Comparison of ENCODE assay signal across 8 cellular contexts in the genomic region with DNA sequence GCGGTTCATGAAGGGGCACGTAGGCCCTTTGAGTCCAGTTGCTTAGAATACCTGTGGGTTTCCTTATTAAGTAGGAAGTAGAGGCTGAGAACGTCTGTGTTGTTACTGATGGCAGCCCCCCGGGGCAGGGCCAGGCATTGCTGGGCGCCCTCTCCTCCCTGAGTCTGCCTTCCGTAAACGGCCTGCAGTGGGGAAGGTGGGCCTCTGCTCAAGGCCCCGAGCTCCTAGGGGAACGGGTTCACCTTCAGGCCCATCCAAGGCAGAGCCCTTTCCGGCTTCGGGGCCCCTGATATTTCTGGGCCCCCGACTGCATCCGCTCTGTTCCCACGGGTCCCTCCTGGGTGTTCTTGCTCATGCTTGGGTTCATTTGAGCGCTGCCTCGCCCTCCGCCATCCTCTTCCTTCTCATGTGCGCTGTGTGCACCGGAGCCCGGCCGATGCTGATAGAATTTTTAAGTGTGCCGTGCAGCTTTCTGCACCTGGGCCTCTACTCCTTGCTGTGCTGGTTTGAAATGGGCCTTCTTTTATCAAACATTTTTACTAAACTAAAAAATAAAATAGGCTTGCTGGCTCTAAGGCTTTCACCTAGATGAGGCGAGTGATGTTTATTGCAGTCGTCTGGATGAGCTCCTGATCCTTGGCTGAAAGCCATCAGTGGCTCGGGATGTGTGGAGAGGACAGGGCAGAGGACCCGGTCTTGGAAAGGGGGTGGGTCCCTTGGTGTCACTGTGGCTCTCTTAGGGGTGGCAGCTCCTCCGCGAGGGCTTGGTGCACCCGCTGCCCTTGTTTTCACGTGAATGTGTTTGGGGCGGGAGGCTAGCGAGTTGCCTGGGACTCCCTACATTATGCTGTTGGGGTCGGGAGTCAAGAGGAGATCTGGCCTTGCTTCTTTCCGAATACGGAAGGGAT. TPM values are rescaled to one million over a fixed set of nuclear protein-coding genes. Genes with fewer than 3 reads are reported as not detected.
DNase-seq lines count a peak whose midpoint lies in the region; ATAC-seq and TF ChIP-seq lines count a peak whose summit lies in the region.

No MANE protein-coding gene starts in this region.

- H3K4me1 ChIP-seq in heart left ventricle (peaks cover 12 to 76% (median 60%) of the 10 kb centered on the region in 12 donors), body of pancreas (peaks cover 41% of the 10 kb centered on the region), neural progenitor cell (no peaks in the 10 kb centered on the region)

- ATAC-seq in heart left ventricle (no peak), Right ventricle myocardium superior (ENCODE audit: poor library complexity) (no peak), HG03442 (IDR thresholded peaks at IDR 0.05; ENCODE audit: unreplicated experiment) (peak; percentile 18), body of pancreas (peak; percentile 6)

- no peaks in the 10 kb centered on the region for H3K36me3 Mint-ChIP-seq in neural progenitor cell

- peaks cover 6% of the 10 kb centered on the region for H3K27me3 Mint-ChIP-seq in neural progenitor cell (ENCODE audit: insufficient read depth, low read depth)

- WGBS in heart left ventricle, 4 donors: 72 to 80% (median 76%) methylated on average over 35 of the region's 35 CpGs
- 76 to 86% methylated on average over 28 to 35 of the region's 35 CpGs for WGBS in body of pancreas, 2 donors

- H3K9ac ChIP-seq in neural progenitor cell: no peak overlapping the region

- peaks cover 0 to 4% (median 0%) of the 10 kb centered on the region in 9 donors for H3K36me3 ChIP-seq in heart left ventricle
- H3K36me3 ChIP-seq in body of pancreas (replicated peaks in 1 of 2; ENCODE audit: insufficient read depth in 1 of 2, low read depth in 2 of 2): no peaks in the 10 kb centered on the region
- no peaks in the 10 kb centered on the region for H3K36me3 ChIP-seq in neural progenitor cell

- no peaks in the 10 kb centered on the region for H3K9me3 Mint-ChIP-seq in neural progenitor cell

- TF ChIP-seq CTCF in heart left ventricle (IDR thresholded peaks at IDR 0.05) (no peak), body of pancreas (IDR thresholded peaks at IDR 0.05) (no peak), neural progenitor cell (IDR thresholded peaks at IDR 0.05) (no peak), GM20000 (IDR thresholded peaks at IDR 0.05; ENCODE audit: extremely low read depth, missing control alignments) (no peak)

- H3K27ac ChIP-seq in heart left ventricle: peak overlapping the region; percentile 38 to 93 (median 58)
- peak overlapping the region; percentile 52 to 86 (median 75) for H3K27ac ChIP-seq in body of pancreas
- no peak overlapping the region for H3K27ac ChIP-seq in neural progenitor cell

- H3K27ac Mint-ChIP-seq in neural progenitor cell: peak overlapping the region; percentile 76

- H3F3A ChIP-seq in neural progenitor cell (ENCODE audit: low read depth): peaks cover 3% of the 10 kb centered on the region

- H2AFZ ChIP-seq in neural progenitor cell (replicated peaks): no peak overlapping the region

- no peak overlapping the region for H3K4me3 Mint-ChIP-seq in neural progenitor cell

- peaks cover 26% of the 10 kb centered on the region for H3K4me1 Mint-ChIP-seq in neural progenitor cell

- H3K9me3 ChIP-seq in heart left ventricle (no peaks in the 10 kb centered on the region), body of pancreas (no peaks in the 10 kb centered on the region), neural progenitor cell (ENCODE audit: low read depth) (no peaks in the 10 kb centered on the region)

- no peak overlapping the region for H3K4me2 ChIP-seq in neural progenitor cell

- no peak for TF ChIP-seq POLR2A in heart left ventricle (IDR thresholded peaks at IDR 0.05)
- no peak for TF ChIP-seq POLR2A in body of pancreas (IDR thresholded peaks at IDR 0.05)

- H3K27me3 ChIP-seq in heart left ventricle (no peaks in the 10 kb centered on the region), body of pancreas (no peaks in the 10 kb centered on the region), neural progenitor cell (no peaks in the 10 kb centered on the region)

- H3K4me3 ChIP-seq in heart left ventricle: peak overlapping the region in 1 of 12 donors; percentile 26
- no peak overlapping the region for H3K4me3 ChIP-seq in body of pancreas
- no peak overlapping the region for H3K4me3 ChIP-seq in neural progenitor cell

- H4K20me1 ChIP-seq in neural progenitor cell (ENCODE audit: low read depth): peaks cover 17% of the 10 kb centered on the region

- H3K79me2 ChIP-seq in neural progenitor cell (ENCODE audit: low read depth): peaks cover 73% of the 10 kb centered on the region

- DNase-seq in heart left ventricle: no peak
- no peak for DNase-seq in Right ventricle myocardium superior
- no peak for DNase-seq in body of pancreas
- DNase-seq in neural progenitor cell (ENCODE audit: low spot score): no peak
- no peak for DNase-seq in NCI-H526 treated with DMSO at 0.1 percent for 48 hours (lab: John Stamatoyannopoulos, UW)
- no peak for DNase-seq in DMS53 treated with DMSO at 0.1 percent for 48 hours (lab: John Stamatoyannopoulos, UW; ENCODE audit: unreplicated experiment)
- DNase-seq in GM20000 (ENCODE audit: low spot score): no peak

- intact Hi-C loops in heart left ventricle (cut with DNase I): no loop called here
- intact Hi-C loops in Right ventricle myocardium superior (cut with DNase I): no loop called here
- intact Hi-C loops in body of pancreas (cut with DNase I): no loop called here

RNA-seq across cellular contexts. Expression of a gene that starts 12.3 kb away (rescaled TPM):
- total RNA-seq in heart left ventricle (10 to 100 TPM; 14.0 to 30.7 (median 18.6) TPM), Right ventricle myocardium superior (14.0 TPM), body of pancreas (10 to 100 TPM; 21.5 to 23.1 TPM), neural progenitor cell (ENCODE audit: low replicate concordance) (9.8 and 10.6 TPM in 2 replicates)
- 10 to 100 TPM in 1 of 2 donors, 1 to 10 TPM in 1; 9.4 to 18.9 TPM for polyA plus RNA-seq in heart left ventricle

RNA-seq across cellular contexts. Expression of a gene that starts 36.7 kb away (rescaled TPM):
- 100 to 1,000 TPM in 1 of 9 donors, 10 to 100 TPM in 8; 52.6 to 125 (median 72.3) TPM for total RNA-seq in heart left ventricle
- 100 to 1,000 TPM in 1 of 2 donors, 10 to 100 TPM in 1; 17.8 to 114 TPM for polyA plus RNA-seq in heart left ventricle
- total RNA-seq in Right ventricle myocardium superior: 69.0 TPM
- 10 to 100 TPM; 33.6 to 46.4 TPM for total RNA-seq in body of pancreas
- 53.6 and 80.6 TPM in 2 replicates for total RNA-seq in neural progenitor cell (ENCODE audit: low replicate concordance)

Comparison
In these comparisons a context has a peak if more than half of its experiments do, and no peak if none do; other contexts are left out.
1. ATAC-seq: peak in HG03442 (single experiment) and body of pancreas (single experiment); none in heart left ventricle (0 of 4) and Right ventricle myocardium superior (single experiment).